29 cellular contexts compared by ENCODE assay signal in the genomic region with DNA sequence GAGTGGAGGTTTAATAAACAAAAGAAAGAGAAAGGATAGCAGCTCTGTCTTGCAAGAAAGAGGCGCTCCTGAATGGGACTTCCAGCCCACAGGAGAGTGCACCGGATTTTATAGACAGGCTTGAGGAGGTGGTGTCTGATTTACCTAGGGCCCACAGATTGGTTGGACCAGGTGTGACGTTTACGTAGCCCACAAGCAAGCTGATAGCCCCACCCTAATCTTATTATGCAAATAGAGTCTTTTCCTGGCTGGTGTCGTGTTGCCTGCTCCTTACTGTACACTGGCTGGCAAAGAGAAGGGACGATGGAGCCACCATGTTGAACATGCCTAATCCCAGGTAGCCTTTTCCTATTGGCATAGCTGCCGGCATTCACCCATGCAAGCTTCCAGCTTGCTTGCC.
DNase-seq lines count a peak whose midpoint lies in the region; ATAC-seq and TF ChIP-seq lines count a peak whose summit lies in the region.
"Had no signal": no experiment of that assay in that cellular context is flagged by ENCODE, and none has a peak within 500 bp of the region (broad histone marks: within the 10 kb centered on the region; RNA-seq: fewer than 3 reads in every experiment).

No MANE protein-coding gene starts in this region.

- no peak overlapping the region for H2AFZ ChIP-seq in hepatocyte

- no peak overlapping the region for H3K4me3 ChIP-seq in hepatocyte
- H3K4me3 ChIP-seq: mucosa of descending colon, prostate gland, sigmoid colon, SK-N-MC, stomach, thyroid gland had no signal

- H4K20me1 ChIP-seq in hepatocyte (ENCODE audit: insufficient read depth, poor library complexity, severe bottlenecking) = no peaks in the 10 kb centered on the region

- ATAC-seq in HG03460 (IDR thresholded peaks at IDR 0.05; ENCODE audit: unreplicated experiment) = no peak
- ATAC-seq: mucosa of descending colon, natural killer cell had no signal

- DNase-seq in NCI-H146 (lab: John Stamatoyannopoulos, UW) (peak; percentile 19), NCI-H146 treated with DMSO at 0.1 percent for 48 hours (lab: John Stamatoyannopoulos, UW; ENCODE audit: unreplicated experiment) (no peak), Caki2 (ENCODE audit: low read depth) (peak; percentile 81), NCI-H526 (lab: John Stamatoyannopoulos, UW) (peak; percentile 53 to 54), kidney tubule cell (ENCODE audit: low spot score) (peak; percentile 15), hepatocyte (ENCODE audit: low spot score) (no peak), NCI-H2029 (lab: John Stamatoyannopoulos, UW) (no peak)
- DNase-seq: activated CD4-positive, alpha-beta T cell treated with anti-CD3 and anti-CD28 coated beads, Interleukin-2, amount 50 U/mL, for 1 hour; activated CD4-positive, CD25-positive, alpha-beta regulatory T cell; activated gamma-delta T cell; activated naive CD8-positive, alpha-beta T cell treated with anti-CD3 and anti-CD28 coated beads for 36 hours; activated T-cell treated with anti-CD3 and anti-CD28 coated beads, Interleukin-2, amount 50 U/mL, for 1 hour; anterior cingulate cortex; CD4-positive, alpha-beta memory T cell; DMS153; Kasumi-1; mucosa of descending colon; natural killer cell; NCI-H1092; NCI-H2081; occipital lobe; sigmoid colon; stimulated activated CD4-positive, alpha-beta T cell treated with anti-CD3 and anti-CD28 coated beads, Interleukin-12 subunit alpha, Interleukin-12 subunit beta, amount 100 ng/mL, for 4 hours; stimulated activated CD4-positive, alpha-beta T cell treated with anti-CD3 and anti-CD28 coated beads, Interleukin-2, amount 100 ng/mL, for 48 hours; stomach; thyroid gland had no signal

- no peak overlapping the region for H3K4me2 ChIP-seq in hepatocyte

- in situ Hi-C loops in Caki2 (cut with HindIII; ENCODE audit: low pct_unique_long_range_greater_than_20kb, low sequenced_read_pairs) = no loop called here

- H3K4me1 ChIP-seq in hepatocyte (ENCODE audit: insufficient read depth) = no peaks in the 10 kb centered on the region
- H3K4me1 ChIP-seq: prostate gland, stomach, thyroid gland had no signal

- H3K79me2 ChIP-seq in hepatocyte = no peaks in the 10 kb centered on the region

- 88% methylated on average over 7 of the region's 7 CpGs for WGBS in hepatocyte (ENCODE audit: low lambda C conversion rate, missing lambda C conversion rate)

- no peaks in the 10 kb centered on the region for H3K9me2 ChIP-seq in hepatocyte (replicated peaks; ENCODE audit: insufficient read depth)

- TF ChIP-seq CTCF in hepatocyte (IDR thresholded peaks at IDR 0.05; ENCODE audit: poor library complexity) = no peak

- no peak overlapping the region for H3K27ac ChIP-seq in hepatocyte
- H3K27ac ChIP-seq: prostate gland, sigmoid colon, SK-N-MC, stomach, thyroid gland had no signal

- H3K27me3 ChIP-seq in hepatocyte = no peaks in the 10 kb centered on the region
- H3K27me3 ChIP-seq: sigmoid colon, stomach, thyroid gland had no signal

- no peaks in the 10 kb centered on the region for H3K36me3 ChIP-seq in hepatocyte (replicated peaks; ENCODE audit: insufficient read depth, low read depth)
- H3K36me3 ChIP-seq: prostate gland, sigmoid colon, stomach, thyroid gland had no signal

- H3K9me3 ChIP-seq in hepatocyte (ENCODE audit: low read depth) = no peaks in the 10 kb centered on the region
- H3K9me3 ChIP-seq: mucosa of descending colon, prostate gland, sigmoid colon, thyroid gland had no signal

Comparison
In these comparisons a context has a peak if more than half of its experiments do, and no peak if none do; other contexts are left out.
1. DNase-seq: peak in NCI-H146 (single experiment), Caki2 (single experiment), NCI-H526 (2 of 2) and kidney tubule cell (single experiment); none in NCI-H146 treated with DMSO at 0.1 percent for 48 hours (single experiment), hepatocyte (single experiment) and NCI-H2029 (single experiment).